ENCODE assay signal across 23 cellular contexts in the genomic region with DNA sequence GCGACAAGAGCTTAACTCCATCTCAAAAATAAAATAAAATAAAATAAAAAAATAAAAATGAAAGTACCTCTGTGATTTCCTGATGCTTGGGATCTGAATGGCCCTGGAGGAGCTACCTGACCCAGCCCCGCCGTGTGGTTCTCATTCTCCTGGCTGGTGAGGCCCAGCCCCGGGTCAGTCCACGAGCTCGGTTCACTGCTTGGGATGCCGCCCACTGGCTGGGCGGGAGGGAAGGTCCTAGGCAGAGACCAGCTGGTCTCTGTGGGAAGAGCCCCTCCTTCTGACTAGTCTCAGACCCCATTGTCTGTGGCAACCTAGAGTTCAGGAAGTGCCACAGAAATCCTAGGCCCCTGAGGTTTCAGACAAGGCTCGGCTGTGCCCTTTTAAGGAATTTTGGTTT. TPM values are rescaled to one million over a fixed set of nuclear protein-coding genes. Genes with fewer than 3 reads are reported as not detected.
"Had no signal": no experiment of that assay in that cellular context is flagged by ENCODE, and none has a peak within 500 bp of the region (broad histone marks: within the 10 kb centered on the region; RNA-seq: fewer than 3 reads in every experiment).

No MANE protein-coding gene starts in this region.

- H3K36me3 Mint-ChIP-seq: immature natural killer cell; naive thymus-derived CD8-positive, alpha-beta T cell; type B pancreatic cell had no signal

- ATAC-seq: left colon; naive thymus-derived CD8-positive, alpha-beta T cell had no signal

- H3K27ac Mint-ChIP-seq: immature natural killer cell; naive thymus-derived CD8-positive, alpha-beta T cell; type B pancreatic cell had no signal

- DNase-seq: dorsolateral prefrontal cortex; effector CD4-positive, alpha-beta T cell; immature natural killer cell; kidney glomerular epithelial cell; left colon; left ventricle myocardium inferior; lower lobe of right lung; naive thymus-derived CD8-positive, alpha-beta T cell; nephron progenitor cell; pancreas; right lobe of liver; small intestine; stimulated activated CD4-positive, alpha-beta T cell treated with anti-CD3 and anti-CD28 coated beads, Interleukin-12 subunit alpha, Interleukin-12 subunit beta, amount 100 ng/mL, for 4 hours; stimulated activated CD4-positive, alpha-beta T cell treated with anti-CD3 and anti-CD28 coated beads, Interleukin-1b, Interleukin-23, amount 100 ng/mL, for 48 hours; stimulated activated CD4-positive, alpha-beta T cell treated with anti-CD3 and anti-CD28 coated beads, Interleukin-4, amount 100 ng/mL, for 1 hour; stimulated activated CD8-positive, alpha-beta memory T cell treated with anti-CD3 and anti-CD28 coated beads, Interleukin-4, amount 100 ng/mL, for 48 hours; stimulated activated naive CD4-positive, alpha-beta T cell treated with Interleukin-2 at 50 U/mL for 16 hours; stomach; tibial artery had no signal

- H3K27me3 Mint-ChIP-seq: naive thymus-derived CD8-positive, alpha-beta T cell; type B pancreatic cell had no signal

- H3K27me3 ChIP-seq: dorsolateral prefrontal cortex, neutrophil, pancreas, right lobe of liver, stomach, tibial artery had no signal

- H3K4me3 ChIP-seq: dorsolateral prefrontal cortex, left ventricle myocardium inferior, lower lobe of right lung, pancreas, right lobe of liver, stomach, tibial artery had no signal

- FAIRE-seq: colon, frontal cortex, pancreas, small intestine had no signal

- H3K9me3 ChIP-seq: lower lobe of right lung, neutrophil, pancreas, right lobe of liver, tibial artery had no signal

- H3K4me1 Mint-ChIP-seq: immature natural killer cell; naive thymus-derived CD8-positive, alpha-beta T cell; nephron progenitor cell had no signal

- H3K4me3 Mint-ChIP-seq: immature natural killer cell; naive thymus-derived CD8-positive, alpha-beta T cell; nephron progenitor cell; type B pancreatic cell had no signal

- H3K4me1 ChIP-seq: left ventricle myocardium inferior, lower lobe of right lung, pancreas, right lobe of liver, stomach, tibial artery had no signal

- H3K9me3 Mint-ChIP-seq: type B pancreatic cell had no signal

- H3K27ac ChIP-seq: dorsolateral prefrontal cortex, left ventricle myocardium inferior, lower lobe of right lung, neutrophil, pancreas, right lobe of liver, stomach, tibial artery had no signal

- H3K36me3 ChIP-seq: left ventricle myocardium inferior, lower lobe of right lung, neutrophil, pancreas, right lobe of liver, stomach, tibial artery had no signal

RNA-seq across cellular contexts. Expression of gene DLGAP1, which starts 55.1 kb away (rescaled TPM):
- total RNA-seq: naive thymus-derived CD8-positive, alpha-beta T cell had no signal
- polyA plus RNA-seq: immature natural killer cell; naive thymus-derived CD8-positive, alpha-beta T cell had no signal
